1 cellular context compared by ENCODE assay signal in the genomic region with DNA sequence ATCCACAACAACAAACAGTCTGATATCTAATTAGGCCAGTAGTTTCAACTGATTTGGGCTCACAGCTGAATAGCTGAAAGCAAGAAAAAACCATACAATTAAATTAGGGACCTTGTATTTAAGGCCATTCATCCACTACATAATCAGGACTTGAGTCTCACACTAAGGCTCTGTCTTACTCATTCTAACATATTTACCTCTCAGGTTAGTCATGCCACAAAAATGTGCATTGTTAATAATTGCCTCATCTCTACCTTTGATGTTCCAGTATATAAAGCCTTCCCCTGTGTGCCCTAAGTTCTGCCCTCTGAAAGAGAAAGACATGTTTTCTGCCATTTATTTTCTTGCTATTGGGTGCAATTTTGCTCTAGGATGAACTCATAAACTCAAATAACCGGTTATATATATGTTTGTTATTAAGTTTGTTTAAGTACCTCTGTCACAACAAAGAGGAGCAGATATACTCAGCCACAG.
TF ChIP-seq lines count a peak whose summit lies in the region.

No MANE protein-coding gene starts in this region.

TF ChIP-seq in HepG2, 621 proteins besides CTCF, POLR2A, EP300 and RAD21 (continued from another document and continues in another):
- TF ChIP-seq RERE (CRISPR knock-in tag; IDR thresholded peaks at IDR 0.05; ENCODE audit: low read depth), result peak; percentile 72; the same call in 1 of the 2 replicates
- no peak for TF ChIP-seq ZFP90 (CRISPR knock-in tag; IDR thresholded peaks at IDR 0.05; ENCODE audit: borderline replicate concordance)
- TF ChIP-seq CEBPB (IDR thresholded peaks at IDR 0.05; ENCODE audit: borderline replicate concordance, low read depth, low read length), result peak; percentile 95
- no peak for TF ChIP-seq ZNF569 (CRISPR knock-in tag; IDR thresholded peaks at IDR 0.05; ENCODE audit: borderline replicate concordance)
- TF ChIP-seq GABPA (IDR thresholded peaks at IDR 0.05; ENCODE audit: low read depth, low read length), result no peak
- 0 out of 2 replicates have a peak, but pooled peaks have one; percentile 23 for TF ChIP-seq GABPA (CRISPR knock-in tag; IDR thresholded peaks at IDR 0.05; ENCODE audit: low read depth)
- TF ChIP-seq ZNF777 (CRISPR knock-in tag; IDR thresholded peaks at IDR 0.05), result no peak
- TF ChIP-seq ZNF691 (CRISPR knock-in tag; IDR thresholded peaks at IDR 0.05; ENCODE audit: borderline replicate concordance, low read depth), result no peak
- TF ChIP-seq, protein P1, sequence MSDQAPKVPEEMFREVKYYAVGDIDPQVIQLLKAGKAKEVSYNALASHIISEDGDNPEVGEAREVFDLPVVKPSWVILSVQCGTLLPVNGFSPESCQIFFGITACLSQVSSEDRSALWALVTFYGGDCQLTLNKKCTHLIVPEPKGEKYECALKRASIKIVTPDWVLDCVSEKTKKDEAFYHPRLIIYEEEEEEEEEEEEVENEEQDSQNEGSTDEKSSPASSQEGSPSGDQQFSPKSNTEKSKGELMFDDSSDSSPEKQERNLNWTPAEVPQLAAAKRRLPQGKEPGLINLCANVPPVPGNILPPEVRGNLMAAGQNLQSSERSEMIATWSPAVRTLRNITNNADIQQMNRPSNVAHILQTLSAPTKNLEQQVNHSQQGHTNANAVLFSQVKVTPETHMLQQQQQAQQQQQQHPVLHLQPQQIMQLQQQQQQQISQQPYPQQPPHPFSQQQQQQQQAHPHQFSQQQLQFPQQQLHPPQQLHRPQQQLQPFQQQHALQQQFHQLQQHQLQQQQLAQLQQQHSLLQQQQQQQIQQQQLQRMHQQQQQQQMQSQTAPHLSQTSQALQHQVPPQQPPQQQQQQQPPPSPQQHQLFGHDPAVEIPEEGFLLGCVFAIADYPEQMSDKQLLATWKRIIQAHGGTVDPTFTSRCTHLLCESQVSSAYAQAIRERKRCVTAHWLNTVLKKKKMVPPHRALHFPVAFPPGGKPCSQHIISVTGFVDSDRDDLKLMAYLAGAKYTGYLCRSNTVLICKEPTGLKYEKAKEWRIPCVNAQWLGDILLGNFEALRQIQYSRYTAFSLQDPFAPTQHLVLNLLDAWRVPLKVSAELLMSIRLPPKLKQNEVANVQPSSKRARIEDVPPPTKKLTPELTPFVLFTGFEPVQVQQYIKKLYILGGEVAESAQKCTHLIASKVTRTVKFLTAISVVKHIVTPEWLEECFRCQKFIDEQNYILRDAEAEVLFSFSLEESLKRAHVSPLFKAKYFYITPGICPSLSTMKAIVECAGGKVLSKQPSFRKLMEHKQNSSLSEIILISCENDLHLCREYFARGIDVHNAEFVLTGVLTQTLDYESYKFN (CRISPR knock-in tag; conservative IDR thresholded peaks at IDR 0.05), result peak; percentile 93
- no peak for TF ChIP-seq RFX1 (IDR thresholded peaks at IDR 0.05)
- TF ChIP-seq MIXL1 (CRISPR knock-in tag; IDR thresholded peaks at IDR 0.05), result peak; percentile 94
- TF ChIP-seq TBX2 (CRISPR knock-in tag; IDR thresholded peaks at IDR 0.05; ENCODE audit: borderline replicate concordance), result peak; percentile 58; the same call in 1 of the 2 replicates
- TF ChIP-seq SAP130 (CRISPR knock-in tag; IDR thresholded peaks at IDR 0.05; ENCODE audit: low read depth), result peak; percentile 86
- TF ChIP-seq ZNF562 (CRISPR knock-in tag; IDR thresholded peaks at IDR 0.05; ENCODE audit: borderline replicate concordance), result no peak
- no peak for TF ChIP-seq ZNF839 (CRISPR knock-in tag; IDR thresholded peaks at IDR 0.05; ENCODE audit: borderline replicate concordance)
- no peak for TF ChIP-seq HES4 (CRISPR knock-in tag; IDR thresholded peaks at IDR 0.05; ENCODE audit: borderline replicate concordance)
- no peak for TF ChIP-seq TCF12 (IDR thresholded peaks at IDR 0.05)
- TF ChIP-seq TCF12 (CRISPR knock-in tag; IDR thresholded peaks at IDR 0.05), result peak; percentile 64; the same call in 1 of the 2 replicates
- no peak for TF ChIP-seq NR3C1 (CRISPR knock-in tag; IDR thresholded peaks at IDR 0.05)
- peak; percentile 43; the same call in 1 of the 2 replicates for TF ChIP-seq MAX (IDR thresholded peaks at IDR 0.05)
- TF ChIP-seq, protein P2, sequence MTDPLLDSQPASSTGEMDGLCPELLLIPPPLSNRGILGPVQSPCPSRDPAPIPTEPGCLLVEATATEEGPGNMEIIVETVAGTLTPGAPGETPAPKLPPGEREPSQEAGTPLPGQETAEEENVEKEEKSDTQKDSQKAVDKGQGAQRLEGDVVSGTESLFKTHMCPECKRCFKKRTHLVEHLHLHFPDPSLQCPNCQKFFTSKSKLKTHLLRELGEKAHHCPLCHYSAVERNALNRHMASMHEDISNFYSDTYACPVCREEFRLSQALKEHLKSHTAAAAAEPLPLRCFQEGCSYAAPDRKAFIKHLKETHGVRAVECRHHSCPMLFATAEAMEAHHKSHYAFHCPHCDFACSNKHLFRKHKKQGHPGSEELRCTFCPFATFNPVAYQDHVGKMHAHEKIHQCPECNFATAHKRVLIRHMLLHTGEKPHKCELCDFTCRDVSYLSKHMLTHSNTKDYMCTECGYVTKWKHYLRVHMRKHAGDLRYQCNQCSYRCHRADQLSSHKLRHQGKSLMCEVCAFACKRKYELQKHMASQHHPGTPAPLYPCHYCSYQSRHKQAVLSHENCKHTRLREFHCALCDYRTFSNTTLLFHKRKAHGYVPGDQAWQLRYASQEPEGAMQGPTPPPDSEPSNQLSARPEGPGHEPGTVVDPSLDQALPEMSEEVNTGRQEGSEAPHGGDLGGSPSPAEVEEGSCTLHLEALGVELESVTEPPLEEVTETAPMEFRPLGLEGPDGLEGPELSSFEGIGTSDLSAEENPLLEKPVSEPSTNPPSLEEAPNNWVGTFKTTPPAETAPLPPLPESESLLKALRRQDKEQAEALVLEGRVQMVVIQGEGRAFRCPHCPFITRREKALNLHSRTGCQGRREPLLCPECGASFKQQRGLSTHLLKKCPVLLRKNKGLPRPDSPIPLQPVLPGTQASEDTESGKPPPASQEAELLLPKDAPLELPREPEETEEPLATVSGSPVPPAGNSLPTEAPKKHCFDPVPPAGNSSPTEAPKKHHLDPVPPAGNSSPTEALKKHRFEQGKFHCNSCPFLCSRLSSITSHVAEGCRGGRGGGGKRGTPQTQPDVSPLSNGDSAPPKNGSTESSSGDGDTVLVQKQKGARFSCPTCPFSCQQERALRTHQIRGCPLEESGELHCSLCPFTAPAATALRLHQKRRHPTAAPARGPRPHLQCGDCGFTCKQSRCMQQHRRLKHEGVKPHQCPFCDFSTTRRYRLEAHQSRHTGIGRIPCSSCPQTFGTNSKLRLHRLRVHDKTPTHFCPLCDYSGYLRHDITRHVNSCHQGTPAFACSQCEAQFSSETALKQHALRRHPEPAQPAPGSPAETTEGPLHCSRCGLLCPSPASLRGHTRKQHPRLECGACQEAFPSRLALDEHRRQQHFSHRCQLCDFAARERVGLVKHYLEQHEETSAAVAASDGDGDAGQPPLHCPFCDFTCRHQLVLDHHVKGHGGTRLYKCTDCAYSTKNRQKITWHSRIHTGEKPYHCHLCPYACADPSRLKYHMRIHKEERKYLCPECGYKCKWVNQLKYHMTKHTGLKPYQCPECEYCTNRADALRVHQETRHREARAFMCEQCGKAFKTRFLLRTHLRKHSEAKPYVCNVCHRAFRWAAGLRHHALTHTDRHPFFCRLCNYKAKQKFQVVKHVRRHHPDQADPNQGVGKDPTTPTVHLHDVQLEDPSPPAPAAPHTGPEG (CRISPR knock-in tag; IDR thresholded peaks at IDR 0.05), result no peak
- no peak for TF ChIP-seq ZNF672 (CRISPR knock-in tag; IDR thresholded peaks at IDR 0.05)
- TF ChIP-seq FOXK1 (CRISPR knock-in tag; IDR thresholded peaks at IDR 0.05; ENCODE audit: borderline replicate concordance, low read depth), result peak; percentile 89
- no peak for TF ChIP-seq ZFAT (CRISPR knock-in tag; conservative IDR thresholded peaks at IDR 0.05)
- TF ChIP-seq ARID5B (CRISPR knock-in tag; IDR thresholded peaks at IDR 0.05), result peak; percentile 99
- TF ChIP-seq PPARG (CRISPR knock-in tag; conservative IDR thresholded peaks at IDR 0.05), result peak; percentile 89
- TF ChIP-seq TBX3 (IDR thresholded peaks at IDR 0.05; ENCODE audit: borderline replicate concordance), result peak; percentile 57; the same call in 1 of the 2 replicates
- TF ChIP-seq, protein P3, sequence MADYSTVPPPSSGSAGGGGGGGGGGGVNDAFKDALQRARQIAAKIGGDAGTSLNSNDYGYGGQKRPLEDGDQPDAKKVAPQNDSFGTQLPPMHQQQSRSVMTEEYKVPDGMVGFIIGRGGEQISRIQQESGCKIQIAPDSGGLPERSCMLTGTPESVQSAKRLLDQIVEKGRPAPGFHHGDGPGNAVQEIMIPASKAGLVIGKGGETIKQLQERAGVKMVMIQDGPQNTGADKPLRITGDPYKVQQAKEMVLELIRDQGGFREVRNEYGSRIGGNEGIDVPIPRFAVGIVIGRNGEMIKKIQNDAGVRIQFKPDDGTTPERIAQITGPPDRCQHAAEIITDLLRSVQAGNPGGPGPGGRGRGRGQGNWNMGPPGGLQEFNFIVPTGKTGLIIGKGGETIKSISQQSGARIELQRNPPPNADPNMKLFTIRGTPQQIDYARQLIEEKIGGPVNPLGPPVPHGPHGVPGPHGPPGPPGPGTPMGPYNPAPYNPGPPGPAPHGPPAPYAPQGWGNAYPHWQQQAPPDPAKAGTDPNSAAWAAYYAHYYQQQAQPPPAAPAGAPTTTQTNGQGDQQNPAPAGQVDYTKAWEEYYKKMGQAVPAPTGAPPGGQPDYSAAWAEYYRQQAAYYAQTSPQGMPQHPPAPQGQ (CRISPR knock-in tag; IDR thresholded peaks at IDR 0.05; ENCODE audit: borderline replicate concordance), result no peak
- no peak for TF ChIP-seq ZNF232 (CRISPR knock-in tag; IDR thresholded peaks at IDR 0.05; ENCODE audit: borderline replicate concordance)
- TF ChIP-seq FOSL2 (CRISPR knock-in tag; IDR thresholded peaks at IDR 0.05), result peak; percentile 98
- peak; percentile 58 for TF ChIP-seq ERF (CRISPR knock-in tag; IDR thresholded peaks at IDR 0.05)
- TF ChIP-seq ZNF558 (CRISPR knock-in tag; IDR thresholded peaks at IDR 0.05; ENCODE audit: borderline replicate concordance), result no peak
- peak; percentile 68; the same call in 1 of the 2 replicates for TF ChIP-seq ZNF264 (CRISPR knock-in tag; IDR thresholded peaks at IDR 0.05)
